1 cellular context compared by ENCODE assay signal in the genomic region with DNA sequence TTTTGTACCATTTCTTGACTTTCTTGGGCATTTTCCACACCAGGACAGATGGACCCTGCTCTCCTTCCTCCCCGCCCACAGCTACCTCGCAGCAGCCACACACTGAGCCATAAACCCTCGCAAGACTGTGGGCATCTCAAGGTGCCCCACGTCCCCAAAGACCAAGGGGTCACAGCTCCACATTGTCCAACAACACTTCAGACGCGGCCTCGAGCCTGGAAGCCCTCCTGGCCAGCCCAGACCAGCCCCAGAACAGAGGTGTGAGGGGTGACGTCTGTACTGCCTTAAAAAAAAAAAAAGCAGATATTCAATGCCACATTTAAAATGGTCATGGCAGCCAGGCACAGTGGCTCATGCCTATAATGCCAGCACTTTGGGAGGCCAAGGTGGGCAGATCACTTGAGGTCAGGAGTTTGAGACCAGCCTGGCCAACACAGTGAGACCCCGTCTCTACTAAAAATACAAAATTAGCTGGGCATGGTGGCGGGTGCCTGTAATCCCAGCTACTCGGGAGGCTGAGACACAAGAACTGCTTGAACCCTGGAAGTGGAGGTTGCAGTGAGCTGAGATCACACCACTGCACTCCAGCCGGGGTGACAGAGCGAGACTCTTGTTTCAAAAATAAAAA. TPM values are rescaled to one million over a fixed set of nuclear protein-coding genes. Genes with fewer than 3 reads are reported as not detected.
"Had no signal": no experiment of that assay in that cellular context is flagged by ENCODE, and none has a peak within 500 bp of the region (broad histone marks: within the 10 kb centered on the region; RNA-seq: fewer than 3 reads in every experiment).

No MANE protein-coding gene starts in this region.

RNA-seq across cellular contexts. Expression of gene DIP2C, which starts 36.5 kb away (rescaled TPM):
- total RNA-seq: K562 had no signal
